Comparison of ENCODE assay signal across 22 cellular contexts in the genomic region with DNA sequence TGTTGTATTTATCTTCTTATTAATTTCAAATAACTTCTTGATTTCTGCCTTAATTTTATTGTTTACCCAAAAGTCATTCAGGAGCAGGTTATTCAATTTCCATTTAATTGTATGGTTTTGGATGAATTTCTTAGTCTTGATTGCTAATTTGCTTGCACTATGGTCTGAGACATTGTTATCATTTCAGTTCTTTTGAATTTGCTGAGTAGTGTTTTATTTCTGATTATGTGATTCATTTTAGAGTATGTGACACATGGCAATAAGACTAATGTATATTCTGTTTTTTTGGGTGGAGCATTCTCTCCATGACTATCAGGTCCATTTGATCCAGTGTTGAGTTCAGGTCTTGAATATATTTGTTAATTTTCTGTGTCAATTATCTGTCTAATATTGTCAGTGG.
DNase-seq lines count a peak whose midpoint lies in the region; ATAC-seq, FAIRE-seq and TF ChIP-seq lines count a peak whose summit lies in the region.
"Had no signal": no experiment of that assay in that cellular context is flagged by ENCODE, and none has a peak within 500 bp of the region (broad histone marks: within the 10 kb centered on the region; RNA-seq: fewer than 3 reads in every experiment).

No MANE protein-coding gene starts in this region.

- H3K4me2 ChIP-seq in A549: no peak overlapping the region
- H3K4me2 ChIP-seq in IMR-90 (ENCODE audit: low read depth, low read length): no peak overlapping the region
- no peak overlapping the region for H3K4me2 ChIP-seq in K562 (ENCODE audit: insufficient read depth, low read length)
- H3K4me2 ChIP-seq: BLaER1 treated with 17β-estradiol and CSF1 and Interleukin-3, amounts not matched to agents 10 nM and 100 nM had no signal

- BruUV-seq in IMR-90 (replicated peaks; lab: Mats Ljungman, UMichigan) (no TSS peak), K562 (replicated peaks; lab: Mats Ljungman, UMichigan) (no TSS peak)

- H3K4ac ChIP-seq in IMR-90 (ENCODE audit: low read depth, low read length): no peak overlapping the region

- no peak for TF ChIP-seq RAD21 in A549 (conservative IDR thresholded peaks at IDR 0.05 in 1 of 2, IDR thresholded peaks at IDR 0.05 in 1 of 2)
- no peak for TF ChIP-seq RAD21 in IMR-90 (IDR thresholded peaks at IDR 0.05; ENCODE audit: low read length)
- TF ChIP-seq RAD21 in K562 (CRISPR knock-in tag; conservative IDR thresholded peaks at IDR 0.05 in 1 of 2, IDR thresholded peaks at IDR 0.05 in 1 of 2): no peak

- H2BK15ac ChIP-seq in IMR-90 (ENCODE audit: low read depth, low read length): no peak overlapping the region

- intact Hi-C loops in IMR-90 (cut with micrococcal nuclease): no loop called here
- intact Hi-C loops in K562 (cut with micrococcal nuclease): loop anchor here (10.0 kb wide), 2 partner anchors 197 to 657 kb away; no protein-coding TSS in a partner anchor
- intact Hi-C loops in pancreas (cut with DNase I): no loop called here

- no peak overlapping the region for H2AK5ac ChIP-seq in IMR-90 (ENCODE audit: low read depth, low read length)

- in situ Hi-C loops in IMR-90 (cut with MboI; ENCODE audit: low sequenced_read_pairs): no loop called here
- in situ Hi-C loops in K562 (cut with MboI): loop anchor here (25.0 kb wide), 1 partner anchor 815 kb away; no protein-coding TSS in a partner anchor

- no peak overlapping the region for H3K56ac ChIP-seq in IMR-90 (ENCODE audit: extremely low read depth, insufficient read depth, low read length)

- POLR2A ChIA-PET in A549 (lab: Yijun Ruan, JAX) (no interaction called here), IMR-90 (lab: Charles Lee; ENCODE audit: unreplicated experiment) (no interaction called here), K562 (lab: Yijun Ruan, JAX) (no interaction called here)

- dilution Hi-C loops in IMR-90 (cut with HindIII; ENCODE audit: low sequenced_read_pairs, unreplicated experiment): no loop called here

- H3K27ac ChIP-seq in A549: no peak overlapping the region
- no peak overlapping the region for H3K27ac ChIP-seq in IMR-90 (ENCODE audit: insufficient read depth, low read length)
- no peak overlapping the region for H3K27ac ChIP-seq in K562 (ENCODE audit: extremely low read depth, low read depth, low read length)
- no peak overlapping the region for H3K27ac ChIP-seq in pancreas
- H3K27ac ChIP-seq: BLaER1 treated with 17β-estradiol and CSF1 and Interleukin-3, amounts not matched to agents 10 nM and 100 nM; C4-2B had no signal

- H2BK20ac ChIP-seq in IMR-90 (ENCODE audit: low read depth, low read length): no peak overlapping the region

- no peaks in the 10 kb centered on the region for H4K20me1 ChIP-seq in IMR-90 (ENCODE audit: insufficient read depth, low read length)
- H4K20me1 ChIP-seq in K562 (replicated peaks; ENCODE audit: control insufficient read depth, insufficient read depth, low read length): no peaks in the 10 kb centered on the region
- H4K20me1 ChIP-seq: BLaER1 treated with 17β-estradiol and CSF1 and Interleukin-3, amounts not matched to agents 10 nM and 100 nM had no signal

- no peak for FAIRE-seq in A549 (lab: Jason Lieb, UNC)
- FAIRE-seq in K562 (lab: Jason Lieb, UNC): no peak
- peak; percentile 83 for FAIRE-seq in pancreas (lab: Jason Lieb, UNC)
- FAIRE-seq: A204.1, D721Med, G401.6, GM12891, GM19239 had no signal

- H2BK5ac ChIP-seq in IMR-90 (ENCODE audit: low read depth, low read length, poor library complexity, severe bottlenecking): no peak overlapping the region

- TF ChIP-seq EP300 in A549 (IDR thresholded peaks at IDR 0.05) (no peak), K562 (IDR thresholded peaks at IDR 0.05; ENCODE audit: low read length) (no peak)

- ATAC-seq in A549: no peak
- no peak for ATAC-seq in IMR-90 (ENCODE audit: low read depth)
- no peak for ATAC-seq in K562
- no peak for ATAC-seq in pancreas
- no peak for ATAC-seq in stimulated activated naive CD8-positive, alpha-beta T cell treated with anti-CD3 and anti-CD28 coated beads, Interleukin-15, Interleukin-2, amounts not matched to agents 100 U/mL and 50 U/mL, for 24 hours
- ATAC-seq: CD8-positive, alpha-beta T cell had no signal

- H3K4me3 ChIP-seq in A549 (no peak overlapping the region), IMR-90 (ENCODE audit: insufficient read depth, low read depth, low read length) (no peak overlapping the region), K562 (no peak overlapping the region), pancreas (no peak overlapping the region)
- H3K4me3 ChIP-seq: BLaER1 treated with 17β-estradiol and CSF1 and Interleukin-3, amounts not matched to agents 10 nM and 100 nM had no signal

- no peak overlapping the region for H2BK120ac ChIP-seq in IMR-90 (ENCODE audit: low read depth, low read length)

- H3K18ac ChIP-seq in IMR-90 (ENCODE audit: low read depth, low read length): no peak overlapping the region

- H3K14ac ChIP-seq in IMR-90 (replicated peaks; ENCODE audit: low read depth, low read length): no peak overlapping the region

- H4K91ac ChIP-seq in IMR-90 (ENCODE audit: insufficient read depth, low read depth, low read length): no peak overlapping the region

- TF ChIP-seq CTCF in A549 (IDR thresholded peaks at IDR 0.05) (no peak), IMR-90 (conservative IDR thresholded peaks at IDR 0.05; ENCODE audit: low read depth, low read length) (no peak), K562 (IDR thresholded peaks at IDR 0.05 in 2 of 3, conservative IDR thresholded peaks at IDR 0.05 in 1 of 3; ENCODE audit: insufficient read depth in 2 of 3, low read depth in 1 of 3, low read length in 3 of 3) (no peak), pancreas (IDR thresholded peaks at IDR 0.05) (no peak)

- no peak overlapping the region for H3K23ac ChIP-seq in IMR-90 (ENCODE audit: low read depth, low read length)

- H3K9me3 ChIP-seq in A549 (no peaks in the 10 kb centered on the region), IMR-90 (ENCODE audit: control insufficient read depth, insufficient read depth, low read length) (peaks cover 2% of the 10 kb centered on the region; the same call in 1 of the 2 replicates), K562 (replicated peaks; ENCODE audit: control insufficient read depth, insufficient read depth, low read depth, low read length) (no peaks in the 10 kb centered on the region), pancreas (no peaks in the 10 kb centered on the region)
- H3K9me3 ChIP-seq: Caco-2 had no signal

- H3K79me2 ChIP-seq in K562 (ENCODE audit: control insufficient read depth, insufficient read depth, low read length): no peaks in the 10 kb centered on the region

- H2AK9ac ChIP-seq in IMR-90 (replicated peaks; ENCODE audit: low read depth, low read length, poor library complexity): no peak overlapping the region

- H3K79me1 ChIP-seq in IMR-90 (ENCODE audit: low read depth in 1 of 2, low read length in 2 of 2): no peaks in the 10 kb centered on the region

- H3K4me1 ChIP-seq in A549: no peaks in the 10 kb centered on the region
- no peaks in the 10 kb centered on the region for H3K4me1 ChIP-seq in IMR-90 (ENCODE audit: control insufficient read depth, insufficient read depth, low read length)
- H3K4me1 ChIP-seq in K562 (replicated peaks in 1 of 2; ENCODE audit: control insufficient read depth in 2 of 2, insufficient read depth in 2 of 2, low read length in 2 of 2): no peaks in the 10 kb centered on the region
- H3K4me1 ChIP-seq in pancreas: no peaks in the 10 kb centered on the region
- H3K4me1 ChIP-seq: BLaER1 treated with 17β-estradiol and CSF1 and Interleukin-3, amounts not matched to agents 10 nM and 100 nM; Caco-2 had no signal

- H2AFZ ChIP-seq in IMR-90 (replicated peaks; ENCODE audit: low read length, poor library complexity) (no peak overlapping the region), K562 (ENCODE audit: low read depth, low read length) (no peak overlapping the region)

- no peak overlapping the region for H4K5ac ChIP-seq in IMR-90 (ENCODE audit: low read depth, low read length)

- no peak overlapping the region for H3K9ac ChIP-seq in IMR-90 (ENCODE audit: low read depth, low read length)
- H3K9ac ChIP-seq in K562 (ENCODE audit: insufficient read depth in 1 of 2, low read depth in 2 of 2, low read length in 2 of 2): no peak overlapping the region
- H3K9ac ChIP-seq: BLaER1 treated with 17β-estradiol and CSF1 and Interleukin-3, amounts not matched to agents 10 nM and 100 nM had no signal

- H3K9me1 ChIP-seq in IMR-90 (ENCODE audit: insufficient read depth, low read length) (no peaks in the 10 kb centered on the region), K562 (ENCODE audit: control insufficient read depth, insufficient read depth, low read length) (no peaks in the 10 kb centered on the region)

- H3K36me3 ChIP-seq in IMR-90 (ENCODE audit: control insufficient read depth, insufficient read depth, low read length): no peaks in the 10 kb centered on the region
- H3K36me3 ChIP-seq in K562 (ENCODE audit: control insufficient read depth, insufficient read depth, low read length): no peaks in the 10 kb centered on the region
- H3K36me3 ChIP-seq in pancreas: no peaks in the 10 kb centered on the region
- H3K36me3 ChIP-seq: BLaER1 treated with 17β-estradiol and CSF1 and Interleukin-3, amounts not matched to agents 10 nM and 100 nM had no signal

- no peak overlapping the region for H4K8ac ChIP-seq in IMR-90 (ENCODE audit: low read depth in 2 of 2, low read length in 2 of 2)

- H3K27me3 ChIP-seq in IMR-90 (ENCODE audit: control insufficient read depth, insufficient read depth, low read length) (no peaks in the 10 kb centered on the region; the same call in 1 of the 2 replicates), K562 (ENCODE audit: control insufficient read depth in 2 of 2, insufficient read depth in 2 of 2, low read length in 2 of 2) (no peaks in the 10 kb centered on the region; a peak in 1 of 5 replicates), pancreas (no peaks in the 10 kb centered on the region)

- DNase-seq in A549 (ENCODE audit: low read depth in 1 of 2, low spot score in 1 of 2) (no peak), IMR-90 (no peak), K562 (ENCODE audit: extremely low read depth in 1 of 4, low spot score in 3 of 4) (no peak), pancreas (no peak), H4 (ENCODE audit: low spot score) (no peak)
- DNase-seq in stimulated activated naive CD4-positive, alpha-beta T cell treated with Interleukin-2 at 50 U/mL for 16 hours (lab: John Stamatoyannopoulos, UW): no peak
- no peak for DNase-seq in stimulated activated naive CD8-positive, alpha-beta T cell treated with anti-CD3 and anti-CD28 coated beads, Interleukin-15, Interleukin-2, amounts not matched to agents 100 U/mL and 50 U/mL, for 24 hours
- DNase-seq: 8988T; AML-193; Caco-2; Calu3; CD4-positive, alpha-beta T cell; CD8-positive, alpha-beta T cell; DMS79 treated with DMSO at 0.1 percent for 48 hours; GF-D8 had no signal

- CTCF ChIA-PET in A549 (lab: Yijun Ruan, JAX): no interaction called here
- CTCF ChIA-PET in IMR-90 (lab: Yijun Ruan, JAX): no interaction called here
- CTCF ChIA-PET in K562 (lab: Yijun Ruan, JAX; ENCODE audit: low intra/inter-chr PET ratio): interaction anchor here (0.7 kb wide), 1 partner anchor 111 kb away, joined by 3 read pairs; no protein-coding TSS in a partner anchor

- TF ChIP-seq POLR2A in A549 (IDR thresholded peaks at IDR 0.05; ENCODE audit: low read length): no peak
- no peak for TF ChIP-seq POLR2A in IMR-90 (IDR thresholded peaks at IDR 0.05; ENCODE audit: low read depth, low read length)
- TF ChIP-seq POLR2A in K562 (conservative IDR thresholded peaks at IDR 0.05): no peak

TF ChIP-seq in IMR-90, 13 proteins besides CTCF, POLR2A, EP300 and RAD21 (continues in another document):
- no peak for TF ChIP-seq CEBPB (IDR thresholded peaks at IDR 0.05; ENCODE audit: low read depth, low read length)
